1 cellular context compared by ENCODE assay signal in genomic region chr2:170813611-170814550, GRCh38.
TF ChIP-seq lines count a peak whose summit lies in the region.

No MANE protein-coding gene starts in this region.

TF ChIP-seq in GM23338, 12 proteins besides CTCF, POLR2A, EP300 and RAD21 (continued from another document):
- TF ChIP-seq ZNF462 (CRISPR knock-in tag; IDR thresholded peaks at IDR 0.05): no peak
- TF ChIP-seq NANOG (IDR thresholded peaks at IDR 0.05; ENCODE audit: borderline replicate concordance): no peak; the same call in 1 of the 2 replicates
- peak; percentile 42 for TF ChIP-seq EZH2 (IDR thresholded peaks at IDR 0.05; ENCODE audit: low read depth, unreplicated experiment)
- 0 out of 2 replicates have a peak, but pooled peaks have one; percentile 43 for TF ChIP-seq ETS1 (IDR thresholded peaks at IDR 0.05)
- peak; percentile 98 for TF ChIP-seq REST (IDR thresholded peaks at IDR 0.05; ENCODE audit: unreplicated experiment)
- no peak for TF ChIP-seq EZH2phosphoT487 (IDR thresholded peaks at IDR 0.05; ENCODE audit: unreplicated experiment)
- no peak for TF ChIP-seq JUNB (IDR thresholded peaks at IDR 0.05; ENCODE audit: unreplicated experiment)
- TF ChIP-seq CREB1 (CRISPR knock-in tag; IDR thresholded peaks at IDR 0.05; ENCODE audit: low read depth): 0 out of 2 replicates have a peak, but pooled peaks have one; percentile 38
